ENCODE assay signal across 1 cellular context in genomic region chr20:371755-372542, GRCh38.
TF ChIP-seq lines count a peak whose summit lies in the region.

No MANE protein-coding gene starts in this region.

TF ChIP-seq in endothelial cell of umbilical vein, 7 proteins besides CTCF, POLR2A, EP300 and RAD21:
- TF ChIP-seq GATA2 (IDR thresholded peaks at IDR 0.05; ENCODE audit: insufficient read depth, insufficient read length, low read depth, low read length) (peak; percentile 35), POLR2AphosphoS5 (IDR thresholded peaks at IDR 0.05; ENCODE audit: insufficient read depth, low read depth, low read length) (peak; percentile 96), FOS (IDR thresholded peaks at IDR 0.05; ENCODE audit: borderline replicate concordance, insufficient read depth, low read length) (peak; percentile 93), JUN (IDR thresholded peaks at IDR 0.05; ENCODE audit: borderline replicate concordance, insufficient read depth, insufficient read length, low read depth) (peak; percentile 95), EZH2 (IDR thresholded peaks at IDR 0.05; ENCODE audit: borderline replicate concordance, low read depth, low read length, severe bottlenecking) (no peak)
